ENCODE assay signal across 13 cellular contexts in the genomic region with DNA sequence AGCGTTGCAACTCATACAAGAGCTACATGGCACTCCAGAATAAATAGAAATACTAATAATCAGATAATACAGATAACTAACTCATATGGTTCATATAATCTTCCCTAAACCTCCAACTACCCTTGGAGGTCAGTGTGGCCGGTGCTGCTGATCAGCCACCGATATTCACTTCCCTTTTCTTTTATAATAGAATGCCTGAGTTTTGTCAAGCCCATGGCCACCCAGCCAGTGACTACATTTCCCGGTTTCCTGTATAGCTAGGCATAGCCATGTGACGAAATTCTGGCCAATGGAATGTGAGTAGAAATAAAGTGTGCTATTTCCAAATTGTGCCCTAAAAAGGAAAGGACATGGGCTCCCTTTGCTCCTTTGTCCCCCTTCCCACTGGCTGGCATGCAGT. TPM values are rescaled to one million over a fixed set of nuclear protein-coding genes. Genes with fewer than 3 reads are reported as not detected.
"Had no signal": no experiment of that assay in that cellular context is flagged by ENCODE, and none has a peak within 500 bp of the region (broad histone marks: within the 10 kb centered on the region; RNA-seq: fewer than 3 reads in every experiment).

No MANE protein-coding gene starts in this region.

- H3K36me3 ChIP-seq: cardiac muscle cell, esophagus squamous epithelium, right atrium auricular region, tibial artery, vagina had no signal

- H3K4me3 ChIP-seq: cardiac muscle cell, esophagus squamous epithelium, right atrium auricular region, smooth muscle cell, tibial artery, vagina had no signal

- H3K4me1 ChIP-seq: vagina had no signal

- H3K9me3 ChIP-seq: esophagus squamous epithelium, right atrium auricular region, tibial artery, vagina had no signal

- DNase-seq: activated CD4-positive, alpha-beta T cell treated with anti-CD3 and anti-CD28 coated beads for 4 hours; activated naive CD4-positive, alpha-beta T cell treated with anti-CD3 and anti-CD28 coated beads for 36 hours; activated T-cell treated with anti-CD3 and anti-CD28 coated beads for 4 hours; esophagus squamous epithelium; foreskin fibroblast; left colon; naive B cell had no signal

- H3K27ac ChIP-seq: cardiac muscle cell, esophagus squamous epithelium, right atrium auricular region, tibial artery, vagina had no signal

- H3K27me3 ChIP-seq: cardiac muscle cell, esophagus squamous epithelium, right atrium auricular region, tibial artery, vagina had no signal

- ATAC-seq: activated T-helper 17 cell treated with anti-CD3 and anti-CD28 coated beads, Interleukin-2, amount 50 U/mL, for 72 hours; left colon had no signal

RNA-seq across cellular contexts. Expression of a gene that starts 5.9 kb away (rescaled TPM):
- total RNA-seq: smooth muscle cell had no signal
